Comparison of ENCODE assay signal across 1 cellular context in the genomic region with DNA sequence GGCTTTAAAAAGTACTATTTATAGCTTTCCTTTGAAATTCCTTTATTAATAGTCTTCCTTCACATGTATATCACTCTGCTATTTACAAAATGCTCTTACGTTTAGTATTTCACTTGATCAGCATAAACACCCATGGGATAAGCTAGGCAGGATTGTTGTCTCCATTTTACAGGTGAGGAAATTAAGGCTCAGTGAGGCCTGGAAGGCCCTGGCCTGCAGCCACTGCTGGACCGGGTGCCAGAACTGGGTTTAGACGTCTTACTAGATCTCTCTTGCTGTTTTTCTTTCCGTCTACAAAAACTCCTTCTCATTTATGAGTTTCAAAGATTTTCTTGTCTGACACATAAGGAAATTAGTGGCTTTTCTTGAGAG.
TF ChIP-seq lines count a peak whose summit lies in the region.

No MANE protein-coding gene starts in this region.

TF ChIP-seq in GM23338, 12 proteins besides CTCF, POLR2A, EP300 and RAD21 (continued from another document):
- TF ChIP-seq, protein P1, sequence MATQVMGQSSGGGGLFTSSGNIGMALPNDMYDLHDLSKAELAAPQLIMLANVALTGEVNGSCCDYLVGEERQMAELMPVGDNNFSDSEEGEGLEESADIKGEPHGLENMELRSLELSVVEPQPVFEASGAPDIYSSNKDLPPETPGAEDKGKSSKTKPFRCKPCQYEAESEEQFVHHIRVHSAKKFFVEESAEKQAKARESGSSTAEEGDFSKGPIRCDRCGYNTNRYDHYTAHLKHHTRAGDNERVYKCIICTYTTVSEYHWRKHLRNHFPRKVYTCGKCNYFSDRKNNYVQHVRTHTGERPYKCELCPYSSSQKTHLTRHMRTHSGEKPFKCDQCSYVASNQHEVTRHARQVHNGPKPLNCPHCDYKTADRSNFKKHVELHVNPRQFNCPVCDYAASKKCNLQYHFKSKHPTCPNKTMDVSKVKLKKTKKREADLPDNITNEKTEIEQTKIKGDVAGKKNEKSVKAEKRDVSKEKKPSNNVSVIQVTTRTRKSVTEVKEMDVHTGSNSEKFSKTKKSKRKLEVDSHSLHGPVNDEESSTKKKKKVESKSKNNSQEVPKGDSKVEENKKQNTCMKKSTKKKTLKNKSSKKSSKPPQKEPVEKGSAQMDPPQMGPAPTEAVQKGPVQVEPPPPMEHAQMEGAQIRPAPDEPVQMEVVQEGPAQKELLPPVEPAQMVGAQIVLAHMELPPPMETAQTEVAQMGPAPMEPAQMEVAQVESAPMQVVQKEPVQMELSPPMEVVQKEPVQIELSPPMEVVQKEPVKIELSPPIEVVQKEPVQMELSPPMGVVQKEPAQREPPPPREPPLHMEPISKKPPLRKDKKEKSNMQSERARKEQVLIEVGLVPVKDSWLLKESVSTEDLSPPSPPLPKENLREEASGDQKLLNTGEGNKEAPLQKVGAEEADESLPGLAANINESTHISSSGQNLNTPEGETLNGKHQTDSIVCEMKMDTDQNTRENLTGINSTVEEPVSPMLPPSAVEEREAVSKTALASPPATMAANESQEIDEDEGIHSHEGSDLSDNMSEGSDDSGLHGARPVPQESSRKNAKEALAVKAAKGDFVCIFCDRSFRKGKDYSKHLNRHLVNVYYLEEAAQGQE (IDR thresholded peaks at IDR 0.05; ENCODE audit: unreplicated experiment): no peak
- TF ChIP-seq, protein P2, sequence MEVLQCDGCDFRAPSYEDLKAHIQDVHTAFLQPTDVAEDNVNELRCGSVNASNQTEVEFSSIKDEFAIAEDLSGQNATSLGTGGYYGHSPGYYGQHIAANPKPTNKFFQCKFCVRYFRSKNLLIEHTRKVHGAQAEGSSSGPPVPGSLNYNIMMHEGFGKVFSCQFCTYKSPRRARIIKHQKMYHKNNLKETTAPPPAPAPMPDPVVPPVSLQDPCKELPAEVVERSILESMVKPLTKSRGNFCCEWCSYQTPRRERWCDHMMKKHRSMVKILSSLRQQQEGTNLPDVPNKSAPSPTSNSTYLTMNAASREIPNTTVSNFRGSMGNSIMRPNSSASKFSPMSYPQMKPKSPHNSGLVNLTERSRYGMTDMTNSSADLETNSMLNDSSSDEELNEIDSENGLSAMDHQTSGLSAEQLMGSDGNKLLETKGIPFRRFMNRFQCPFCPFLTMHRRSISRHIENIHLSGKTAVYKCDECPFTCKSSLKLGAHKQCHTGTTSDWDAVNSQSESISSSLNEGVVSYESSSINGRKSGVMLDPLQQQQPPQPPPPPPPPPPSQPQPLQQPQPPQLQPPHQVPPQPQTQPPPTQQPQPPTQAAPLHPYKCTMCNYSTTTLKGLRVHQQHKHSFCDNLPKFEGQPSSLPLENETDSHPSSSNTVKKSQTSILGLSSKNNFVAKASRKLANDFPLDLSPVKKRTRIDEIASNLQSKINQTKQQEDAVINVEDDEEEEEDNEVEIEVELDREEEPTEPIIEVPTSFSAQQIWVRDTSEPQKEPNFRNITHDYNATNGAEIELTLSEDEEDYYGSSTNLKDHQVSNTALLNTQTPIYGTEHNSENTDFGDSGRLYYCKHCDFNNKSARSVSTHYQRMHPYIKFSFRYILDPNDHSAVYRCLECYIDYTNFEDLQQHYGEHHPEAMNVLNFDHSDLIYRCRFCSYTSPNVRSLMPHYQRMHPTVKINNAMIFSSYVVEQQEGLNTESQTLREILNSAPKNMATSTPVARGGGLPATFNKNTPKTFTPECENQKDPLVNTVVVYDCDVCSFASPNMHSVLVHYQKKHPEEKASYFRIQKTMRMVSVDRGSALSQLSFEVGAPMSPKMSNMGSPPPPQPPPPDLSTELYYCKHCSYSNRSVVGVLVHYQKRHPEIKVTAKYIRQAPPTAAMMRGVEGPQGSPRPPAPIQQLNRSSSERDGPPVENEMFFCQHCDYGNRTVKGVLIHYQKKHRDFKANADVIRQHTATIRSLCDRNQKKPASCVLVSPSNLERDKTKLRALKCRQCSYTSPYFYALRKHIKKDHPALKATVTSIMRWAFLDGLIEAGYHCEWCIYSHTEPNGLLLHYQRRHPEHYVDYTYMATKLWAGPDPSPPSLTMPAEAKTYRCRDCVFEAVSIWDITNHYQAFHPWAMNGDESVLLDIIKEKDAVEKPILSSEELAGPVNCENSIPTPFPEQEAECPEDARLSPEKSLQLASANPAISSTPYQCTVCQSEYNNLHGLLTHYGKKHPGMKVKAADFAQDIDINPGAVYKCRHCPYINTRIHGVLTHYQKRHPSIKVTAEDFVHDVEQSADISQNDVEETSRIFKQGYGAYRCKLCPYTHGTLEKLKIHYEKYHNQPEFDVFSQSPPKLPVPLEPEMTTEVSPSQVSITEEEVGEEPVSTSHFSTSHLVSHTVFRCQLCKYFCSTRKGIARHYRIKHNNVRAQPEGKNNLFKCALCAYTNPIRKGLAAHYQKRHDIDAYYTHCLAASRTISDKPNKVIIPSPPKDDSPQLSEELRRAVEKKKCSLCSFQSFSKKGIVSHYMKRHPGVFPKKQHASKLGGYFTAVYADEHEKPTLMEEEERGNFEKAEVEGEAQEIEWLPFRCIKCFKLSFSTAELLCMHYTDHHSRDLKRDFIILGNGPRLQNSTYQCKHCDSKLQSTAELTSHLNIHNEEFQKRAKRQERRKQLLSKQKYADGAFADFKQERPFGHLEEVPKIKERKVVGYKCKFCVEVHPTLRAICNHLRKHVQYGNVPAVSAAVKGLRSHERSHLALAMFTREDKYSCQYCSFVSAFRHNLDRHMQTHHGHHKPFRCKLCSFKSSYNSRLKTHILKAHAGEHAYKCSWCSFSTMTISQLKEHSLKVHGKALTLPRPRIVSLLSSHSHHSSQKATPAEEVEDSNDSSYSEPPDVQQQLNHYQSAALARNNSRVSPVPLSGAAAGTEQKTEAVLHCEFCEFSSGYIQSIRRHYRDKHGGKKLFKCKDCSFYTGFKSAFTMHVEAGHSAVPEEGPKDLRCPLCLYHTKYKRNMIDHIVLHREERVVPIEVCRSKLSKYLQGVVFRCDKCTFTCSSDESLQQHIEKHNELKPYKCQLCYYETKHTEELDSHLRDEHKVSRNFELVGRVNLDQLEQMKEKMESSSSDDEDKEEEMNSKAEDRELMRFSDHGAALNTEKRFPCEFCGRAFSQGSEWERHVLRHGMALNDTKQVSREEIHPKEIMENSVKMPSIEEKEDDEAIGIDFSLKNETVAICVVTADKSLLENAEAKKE (CRISPR knock-in tag; IDR thresholded peaks at IDR 0.05): no peak
- TF ChIP-seq NANOG (IDR thresholded peaks at IDR 0.05; ENCODE audit: borderline replicate concordance): no peak
- no peak for TF ChIP-seq CREB1 (CRISPR knock-in tag; IDR thresholded peaks at IDR 0.05; ENCODE audit: low read depth)
- no peak for TF ChIP-seq POLR2AphosphoS5 (IDR thresholded peaks at IDR 0.05; ENCODE audit: low read depth)
- no peak for TF ChIP-seq STAT1 (IDR thresholded peaks at IDR 0.05; ENCODE audit: unreplicated experiment)
